40 cellular contexts compared by ENCODE assay signal in the genomic region with DNA sequence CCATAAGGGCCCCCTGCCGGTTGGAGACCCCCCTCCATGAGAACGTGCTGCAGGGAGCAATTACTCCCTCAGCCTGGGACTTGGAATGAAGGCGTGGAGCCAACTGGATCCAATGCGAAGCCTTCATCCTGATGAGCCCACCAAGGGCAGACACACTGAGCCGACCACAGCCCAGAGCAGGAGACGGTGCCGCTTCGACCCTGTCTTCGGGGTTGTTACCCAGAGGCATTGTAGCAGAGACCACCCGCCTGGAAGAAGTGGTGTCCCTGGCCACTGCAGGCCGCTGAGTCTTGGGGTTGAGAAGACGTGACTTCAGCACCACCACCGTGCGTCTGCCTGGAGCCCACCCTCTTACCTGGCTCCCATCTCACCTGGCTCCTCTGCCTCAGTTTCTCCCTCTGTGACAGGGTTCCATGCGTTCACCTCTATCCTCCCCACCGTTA. TPM values are rescaled to one million over a fixed set of nuclear protein-coding genes. Genes with fewer than 3 reads are reported as not detected.
DNase-seq lines count a peak whose midpoint lies in the region; ATAC-seq and TF ChIP-seq lines count a peak whose summit lies in the region.
"Had no signal": no experiment of that assay in that cellular context is flagged by ENCODE, and none has a peak within 500 bp of the region (broad histone marks: within the 10 kb centered on the region; RNA-seq: fewer than 3 reads in every experiment).

No MANE protein-coding gene starts in this region.

- peak overlapping the region; percentile 34; the same call in 1 of the 2 replicates for H3K4me3 ChIP-seq in GM23338
- H3K4me3 ChIP-seq in iPS-15b (ENCODE audit: low read depth, low read length): peak overlapping the region; percentile 3
- H3K4me3 ChIP-seq: adrenal gland, gastrocnemius medialis, PC-9, spleen had no signal

- H3K9me3 ChIP-seq in iPS-15b (ENCODE audit: control insufficient read depth, insufficient read depth, low read length): no peaks in the 10 kb centered on the region
- H3K9me3 ChIP-seq: adrenal gland, BE2C, gastrocnemius medialis had no signal

- no peaks in the 10 kb centered on the region for H3K79me2 ChIP-seq in GM23338 (replicated peaks; ENCODE audit: insufficient read depth)
- H3K79me2 ChIP-seq: parathyroid adenoma had no signal

- H3K4me3 Mint-ChIP-seq in GM23338: 0 out of 3 replicates have a peak overlapping the region, but pooled peaks have one; percentile 19
- no peak overlapping the region for H3K4me3 Mint-ChIP-seq in stimulated activated naive B cell treated with anti-CD40 and anti-IgM and Interleukin-4, amounts not matched to agents 10 μg/mL and 1 μg/mL and 100 μg/mL, for 72 hours
- H3K4me3 Mint-ChIP-seq in T-helper 2 cell treated with Interferon-gamma antibody and Interleukin-4, amounts not matched to agents 5 μg/mL and 100 μg/mL, for 36 hours: no peak overlapping the region
- H3K4me3 Mint-ChIP-seq in WTC11: no peak overlapping the region
- H3K4me3 Mint-ChIP-seq: activated CD4-positive, alpha-beta T cell treated with anti-CD3 and anti-CD28 coated beads, Interleukin-2, amount 10 ng/mL, durations not matched to agents 7 days and 5 days; activated naive CD4-positive, alpha-beta T cell treated with anti-CD3 and anti-CD28 coated beads, Interleukin-2, amount 10 ng/mL, durations not matched to agents 7 days and 5 days; activated T-helper 1 cell treated with anti-CD3 and anti-CD28 coated beads, Interleukin-12 subunit alpha, Interleukin-12 subunit beta, Interleukin-2, Interleukin-4 antibody, amounts not matched to agents 30 ng/mL and 10 ng/mL and 1 ng/mL, durations not matched to agents 14 hours and 24 hours and 36 hours; CD8-positive, alpha-beta T cell; immature natural killer cell; memory B cell; neural crest cell had no signal

- H3K9me2 ChIP-seq in GM23338 (ENCODE audit: insufficient read depth): no peaks in the 10 kb centered on the region

- no peaks in the 10 kb centered on the region for H3K36me3 ChIP-seq in GM23338 (ENCODE audit: insufficient read depth)
- no peaks in the 10 kb centered on the region for H3K36me3 ChIP-seq in iPS-15b (ENCODE audit: control insufficient read depth, insufficient read depth, low read length)
- H3K36me3 ChIP-seq: adrenal gland, BE2C, gastrocnemius medialis, spleen had no signal

- no peak overlapping the region for H2AFZ ChIP-seq in GM23338
- H2AFZ ChIP-seq: parathyroid adenoma, PC-9 had no signal

- H3K27ac ChIP-seq in GM23338 (ENCODE audit: low read depth): no peak overlapping the region
- H3K27ac ChIP-seq: adrenal gland, gastrocnemius medialis, parathyroid adenoma, PC-9, spleen, VCaP had no signal

- H3K36me3 Mint-ChIP-seq in GM23338 (ENCODE audit: low read depth): no peaks in the 10 kb centered on the region; the same call in 2 of the 3 replicates
- H3K36me3 Mint-ChIP-seq in stimulated activated naive B cell treated with anti-CD40 and anti-IgM and Interleukin-4, amounts not matched to agents 10 μg/mL and 1 μg/mL and 100 μg/mL, for 72 hours: peaks cover 2 to 3% of the 10 kb centered on the region in 2 donors
- H3K36me3 Mint-ChIP-seq in T-helper 2 cell treated with Interferon-gamma antibody and Interleukin-4, amounts not matched to agents 5 μg/mL and 100 μg/mL, for 36 hours (ENCODE audit: low read depth): no peaks in the 10 kb centered on the region
- H3K36me3 Mint-ChIP-seq in WTC11: no peaks in the 10 kb centered on the region
- H3K36me3 Mint-ChIP-seq: CD8-positive, alpha-beta T cell; immature natural killer cell; memory B cell had no signal

- TF ChIP-seq CTCF in GM23338 (conservative IDR thresholded peaks at IDR 0.05; ENCODE audit: low read depth in 2 of 2) (no peak), WTC11 (IDR thresholded peaks at IDR 0.05) (no peak)

- no peak overlapping the region for H3K27ac Mint-ChIP-seq in GM23338
- H3K27ac Mint-ChIP-seq in stimulated activated naive B cell treated with anti-CD40 and anti-IgM and Interleukin-4, amounts not matched to agents 10 μg/mL and 1 μg/mL and 100 μg/mL, for 72 hours: peak overlapping the region; percentile 31
- no peak overlapping the region for H3K27ac Mint-ChIP-seq in T-helper 2 cell treated with Interferon-gamma antibody and Interleukin-4, amounts not matched to agents 5 μg/mL and 100 μg/mL, for 36 hours
- H3K27ac Mint-ChIP-seq in WTC11: no peak overlapping the region
- H3K27ac Mint-ChIP-seq: activated CD4-positive, alpha-beta T cell treated with anti-CD3 and anti-CD28 coated beads, Interleukin-2, amount 10 ng/mL, durations not matched to agents 7 days and 5 days; activated T-helper 1 cell treated with anti-CD3 and anti-CD28 coated beads, Interleukin-12 subunit alpha, Interleukin-12 subunit beta, Interleukin-2, Interleukin-4 antibody, amounts not matched to agents 30 ng/mL and 10 ng/mL and 1 ng/mL, durations not matched to agents 14 hours and 24 hours and 36 hours; CD8-positive, alpha-beta T cell; immature natural killer cell; memory B cell; stimulated activated naive CD8-positive, alpha-beta T cell treated with anti-CD3 and anti-CD28 coated beads, Interleukin-15, amount 100 ng/mL, for 72 hours had no signal

- DNase-seq in activated gamma-delta T cell treated with Interleukin-2 at 50 U/mL for 16 hours: peak; percentile 1
- no peak for DNase-seq in activated gamma-delta T cell (lab: John Stamatoyannopoulos, UW)
- DNase-seq in GM23338 (ENCODE audit: low spot score): no peak
- DNase-seq in stimulated activated naive B cell treated with anti-CD40 and anti-IgM and Interleukin-4, amounts not matched to agents 10 μg/mL and 1 μg/mL and 100 μg/mL, for 72 hours: no peak
- no peak for DNase-seq in T-helper 2 cell treated with Interferon-gamma antibody and Interleukin-4, amounts not matched to agents 5 μg/mL and 100 μg/mL, for 36 hours (ENCODE audit: low spot score)
- DNase-seq in WTC11 (ENCODE audit: low spot score): no peak
- DNase-seq: ACHN; activated CD4-positive, alpha-beta T cell treated with anti-CD3 and anti-CD28 coated beads, Interleukin-2, amount 10 ng/mL, durations not matched to agents 7 days and 5 days; activated naive CD4-positive, alpha-beta T cell treated with anti-CD3 and anti-CD28 coated beads, Interleukin-2, amount 10 ng/mL, durations not matched to agents 7 days and 5 days; BE2C; CD8-positive, alpha-beta T cell; gastrocnemius medialis; HCEC 1CT; immature natural killer cell; Karpas-422; NCI-H1417 treated with DMSO at 0.1 percent for 48 hours; NCI-H226; NCI-H526 treated with DMSO at 0.1 percent for 48 hours; NK-92 treated with Interleukin-12 subunit alpha and Interleukin-12 subunit beta, amount 100 ng/mL, for 24 hours; PC-9; SIG-M5; spleen; stimulated activated CD4-positive, alpha-beta T cell treated with anti-CD3 and anti-CD28 coated beads, Interleukin-2, amount 100 ng/mL, for 24 hours; stimulated activated CD8-positive, alpha-beta memory T cell treated with anti-CD3 and anti-CD28 coated beads, Interleukin-4, amount 100 ng/mL, for 48 hours; stimulated activated naive CD8-positive, alpha-beta T cell treated with anti-CD3 and anti-CD28 coated beads, Interleukin-15, amount 100 ng/mL, for 72 hours; SW 1271; T1000 had no signal

- H3K4me1 ChIP-seq in GM23338 (ENCODE audit: insufficient read depth) (peaks cover 4% of the 10 kb centered on the region; the same call in 1 of the 2 replicates), iPS-15b (ENCODE audit: control insufficient read depth, insufficient read depth, low read length) (no peaks in the 10 kb centered on the region)
- H3K4me1 ChIP-seq: adrenal gland, BE2C, gastrocnemius medialis, parathyroid adenoma had no signal

- POLR2A ChIA-PET in WTC11 (lab: Charles Lee): no interaction called here

- H3K4me2 ChIP-seq in GM23338: no peak overlapping the region
- H3K4me2 ChIP-seq: PC-9 had no signal

- 0 out of 2 replicates have a peak, but pooled peaks cover 3% of the 10 kb centered on the region for H3F3A ChIP-seq in GM23338 (replicated peaks; ENCODE audit: low read depth)

- ATAC-seq in GM23338 (no peak), GM21529 (IDR thresholded peaks at IDR 0.05; ENCODE audit: unreplicated experiment) (no peak), WTC11 (no peak)
- no peak for ATAC-seq in stimulated activated naive B cell treated with anti-CD40 and anti-IgM and Interleukin-4, amounts not matched to agents 10 μg/mL and 1 μg/mL and 100 μg/mL, for 72 hours (replicated peaks)
- ATAC-seq: CD8-positive, alpha-beta T cell; gastrocnemius medialis; left colon; right cardiac atrium; stimulated activated naive CD8-positive, alpha-beta T cell treated with anti-CD3 and anti-CD28 coated beads, Interleukin-15, amount 100 ng/mL, for 72 hours had no signal

- no peak overlapping the region for H3K9ac ChIP-seq in iPS-15b (ENCODE audit: low read depth, low read length)
- H3K9ac ChIP-seq: parathyroid adenoma had no signal

- peaks cover 63% of the 10 kb centered on the region for H3K27me3 Mint-ChIP-seq in GM23338 (ENCODE audit: insufficient read depth, low read depth, poor library complexity)
- peaks cover 68 to 88% of the 10 kb centered on the region in 2 donors for H3K27me3 Mint-ChIP-seq in stimulated activated naive B cell treated with anti-CD40 and anti-IgM and Interleukin-4, amounts not matched to agents 10 μg/mL and 1 μg/mL and 100 μg/mL, for 72 hours
- peaks cover 18% of the 10 kb centered on the region for H3K27me3 Mint-ChIP-seq in T-helper 2 cell treated with Interferon-gamma antibody and Interleukin-4, amounts not matched to agents 5 μg/mL and 100 μg/mL, for 36 hours (ENCODE audit: low read depth)
- H3K27me3 Mint-ChIP-seq in WTC11 (ENCODE audit: low read depth): peaks cover 50% of the 10 kb centered on the region

- no peaks in the 10 kb centered on the region; the same call in 1 of the 3 replicates for H3K9me3 Mint-ChIP-seq in GM23338
- H3K9me3 Mint-ChIP-seq in stimulated activated naive B cell treated with anti-CD40 and anti-IgM and Interleukin-4, amounts not matched to agents 10 μg/mL and 1 μg/mL and 100 μg/mL, for 72 hours: peaks cover 0 to 1% of the 10 kb centered on the region in 2 donors
- no peaks in the 10 kb centered on the region for H3K9me3 Mint-ChIP-seq in T-helper 2 cell treated with Interferon-gamma antibody and Interleukin-4, amounts not matched to agents 5 μg/mL and 100 μg/mL, for 36 hours
- H3K9me3 Mint-ChIP-seq in WTC11: no peaks in the 10 kb centered on the region
- H3K9me3 Mint-ChIP-seq: activated CD4-positive, alpha-beta T cell treated with anti-CD3 and anti-CD28 coated beads, Interleukin-2, amount 10 ng/mL, durations not matched to agents 7 days and 5 days; activated T-helper 1 cell treated with anti-CD3 and anti-CD28 coated beads, Interleukin-12 subunit alpha, Interleukin-12 subunit beta, Interleukin-2, Interleukin-4 antibody, amounts not matched to agents 30 ng/mL and 10 ng/mL and 1 ng/mL, durations not matched to agents 14 hours and 24 hours and 36 hours; CD8-positive, alpha-beta T cell; immature natural killer cell; memory B cell; stimulated activated naive CD8-positive, alpha-beta T cell treated with anti-CD3 and anti-CD28 coated beads, Interleukin-15, amount 100 ng/mL, for 72 hours had no signal

- H3K27me3 ChIP-seq in GM23338 (ENCODE audit: insufficient read depth) (peaks cover 59% of the 10 kb centered on the region), iPS-15b (ENCODE audit: control insufficient read depth, insufficient read depth, low read length) (peaks cover 55% of the 10 kb centered on the region)

- peaks cover 3% of the 10 kb centered on the region for H4K20me1 ChIP-seq in GM23338 (replicated peaks; ENCODE audit: insufficient read depth)

- CTCF ChIA-PET in WTC11 (lab: Charles Lee): interaction anchor here (2.1 kb wide), 1 partner anchor 99 kb away, joined by 11 read pairs; no protein-coding TSS in a partner anchor

- H3K4me1 Mint-ChIP-seq in GM23338: peaks cover 6% of the 10 kb centered on the region
- H3K4me1 Mint-ChIP-seq in stimulated activated naive B cell treated with anti-CD40 and anti-IgM and Interleukin-4, amounts not matched to agents 10 μg/mL and 1 μg/mL and 100 μg/mL, for 72 hours: peaks cover 6% of the 10 kb centered on the region in 2 donors
- H3K4me1 Mint-ChIP-seq in T-helper 2 cell treated with Interferon-gamma antibody and Interleukin-4, amounts not matched to agents 5 μg/mL and 100 μg/mL, for 36 hours (ENCODE audit: low read depth): no peaks in the 10 kb centered on the region
- peaks cover 5% of the 10 kb centered on the region for H3K4me1 Mint-ChIP-seq in WTC11
- H3K4me1 Mint-ChIP-seq: memory B cell, neural crest cell had no signal

RNA-seq across cellular contexts. Expression of gene NKX1-1, which starts 7.0 kb away (rescaled TPM):
- total RNA-seq in GM23338 (2014; rRNA removed; shearing (Covaris generic)): not detected in 2 replicates
- not detected in 2 replicates for polyA plus RNA-seq in GM23338 (2016; fragmentation: Nextera tagmentation; extraction: Ambion mirVana)
- not detected in 3 replicates for total RNA-seq in WTC11 (2021)
- total RNA-seq: activated CD4-positive, alpha-beta T cell treated with anti-CD3 and anti-CD28 coated beads, Interleukin-2, amount 10 ng/mL, durations not matched to agents 7 days and 5 days; activated T-helper 1 cell treated with anti-CD3 and anti-CD28 coated beads, Interleukin-12 subunit alpha, Interleukin-12 subunit beta, Interleukin-2, Interleukin-4 antibody, amounts not matched to agents 30 ng/mL and 10 ng/mL and 1 ng/mL, durations not matched to agents 14 hours and 24 hours and 36 hours; adrenal gland; CD8-positive, alpha-beta T cell; dermis microvascular lymphatic vessel endothelial cell; fibroblast of lung; gastrocnemius medialis; left colon; neural crest cell; PC-9; right cardiac atrium; spleen had no signal
- polyA plus RNA-seq: adrenal gland, fibroblast of lung, immature natural killer cell, right cardiac atrium, spleen, thymus had no signal
